Comparison of ENCODE assay signal across 1 cellular context in the genomic region with DNA sequence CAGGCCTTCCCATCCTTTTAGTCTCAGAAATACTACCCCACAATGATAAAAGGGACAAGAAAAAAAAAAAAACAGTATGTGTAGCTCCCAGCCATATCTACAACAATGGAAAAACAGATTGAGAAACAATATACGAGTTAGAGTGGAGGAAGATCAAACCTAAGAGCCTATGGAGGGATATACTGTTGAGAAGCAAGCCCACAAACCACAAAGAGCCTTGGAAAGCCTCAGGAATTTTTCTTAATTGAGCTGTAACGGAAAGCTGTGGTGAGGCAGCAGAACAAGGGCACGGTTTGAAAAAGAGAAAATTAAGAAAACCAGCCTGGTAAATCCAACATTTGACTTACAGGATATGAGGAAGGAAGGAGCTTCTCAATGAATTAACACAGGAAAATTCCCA.
TF ChIP-seq lines count a peak whose summit lies in the region.

No MANE protein-coding gene starts in this region.

TF ChIP-seq in WTC11, 78 proteins besides CTCF, POLR2A, EP300 and RAD21 (continued from another document):
- TF ChIP-seq RORB (CRISPR knock-in tag; IDR thresholded peaks at IDR 0.05) = no peak
TF ChIP-seq in WTC11: peak in this region for 0.
